Comparison of ENCODE assay signal across 11 cellular contexts in the genomic region with DNA sequence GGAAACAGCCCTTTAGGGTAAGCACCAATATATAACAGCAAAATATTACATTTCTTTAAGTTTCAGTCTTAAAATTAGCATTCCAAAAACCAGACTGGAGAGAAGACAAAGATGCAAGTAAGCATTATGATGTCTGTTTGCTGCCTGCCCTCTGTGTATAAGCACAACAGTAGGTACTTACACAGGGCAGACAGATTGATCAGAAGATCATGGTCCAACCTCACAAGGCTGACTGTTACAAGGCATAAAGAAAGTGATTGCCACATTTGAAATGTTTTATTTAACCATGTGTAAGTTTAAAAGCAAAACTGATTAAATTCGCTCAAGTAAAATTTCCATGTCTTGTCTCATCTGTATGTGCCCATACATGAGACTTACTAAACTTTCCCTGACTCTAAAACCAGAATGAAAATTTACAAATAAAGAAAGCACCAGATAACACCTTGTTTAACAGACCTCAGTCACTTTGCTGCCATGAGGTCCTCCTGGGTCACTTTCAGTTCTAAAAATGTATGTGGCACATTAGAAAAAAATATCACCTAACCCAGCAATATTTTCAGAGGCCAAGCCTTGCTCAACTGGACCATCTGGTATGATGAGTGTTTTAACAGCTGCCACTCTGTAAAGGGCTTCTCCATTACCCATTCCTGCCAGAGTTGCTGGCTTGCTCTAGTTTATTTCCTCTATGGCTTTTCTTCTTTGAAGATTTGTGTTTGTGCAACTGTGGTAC.
DNase-seq lines count a peak whose midpoint lies in the region; ATAC-seq and TF ChIP-seq lines count a peak whose summit lies in the region.
"Had no signal": no experiment of that assay in that cellular context is flagged by ENCODE, and none has a peak within 500 bp of the region (broad histone marks: within the 10 kb centered on the region; RNA-seq: fewer than 3 reads in every experiment).

No MANE protein-coding gene starts in this region.

- H3K9me2 ChIP-seq in OCI-LY7 (ENCODE audit: insufficient read depth, low read length), result no peaks in the 10 kb centered on the region

- TF ChIP-seq CTCF in OCI-LY7 (conservative IDR thresholded peaks at IDR 0.05; ENCODE audit: low read length), result no peak

- H3K27me3 Mint-ChIP-seq in stimulated activated naive B cell treated with anti-CD40 and anti-IgM and Interleukin-4, amounts not matched to agents 10 μg/mL and 1 μg/mL and 100 μg/mL, for 72 hours, result peaks cover 15 to 21% of the 10 kb centered on the region in 2 donors
- peaks cover 2 to 4% (median 3%) of the 10 kb centered on the region in 3 donors for H3K27me3 Mint-ChIP-seq in immature natural killer cell (ENCODE audit: low read depth in 3 of 3)

- no peak overlapping the region for H3K27ac ChIP-seq in OCI-LY7 (ENCODE audit: low read depth, low read length, poor library complexity, severe bottlenecking)
- H3K27ac ChIP-seq: lower lobe of right lung had no signal

- no peaks in the 10 kb centered on the region for H3K36me3 Mint-ChIP-seq in stimulated activated naive B cell treated with anti-CD40 and anti-IgM and Interleukin-4, amounts not matched to agents 10 μg/mL and 1 μg/mL and 100 μg/mL, for 72 hours
- H3K36me3 Mint-ChIP-seq in immature natural killer cell, result no peaks in the 10 kb centered on the region

- H3K9me3 ChIP-seq in OCI-LY7 (ENCODE audit: low read length), result no peaks in the 10 kb centered on the region
- H3K9me3 ChIP-seq: lower lobe of right lung had no signal

- CTCF ChIA-PET in OCI-LY7 (lab: Charles Lee; ENCODE audit: unreplicated experiment), result no interaction called here

- POLR2A ChIA-PET in OCI-LY7 (lab: Charles Lee), result no interaction called here

- H3K27ac Mint-ChIP-seq in stimulated activated naive B cell treated with anti-CD40 and anti-IgM and Interleukin-4, amounts not matched to agents 10 μg/mL and 1 μg/mL and 100 μg/mL, for 72 hours, result no peak overlapping the region
- no peak overlapping the region for H3K27ac Mint-ChIP-seq in immature natural killer cell

- BruUV-seq in OCI-LY7 (replicated peaks; lab: Mats Ljungman, UMichigan), result no TSS peak

- no peaks in the 10 kb centered on the region for H3K4me1 ChIP-seq in OCI-LY7 (ENCODE audit: insufficient read depth, low read length, poor library complexity, severe bottlenecking)
- H3K4me1 ChIP-seq: lower lobe of right lung had no signal

- no peak overlapping the region for H2AFZ ChIP-seq in OCI-LY7 (ENCODE audit: low read length)

- no peaks in the 10 kb centered on the region for H4K20me1 ChIP-seq in OCI-LY7 (ENCODE audit: insufficient read depth, low read length)

- no peaks in the 10 kb centered on the region for H3K36me3 ChIP-seq in OCI-LY7 (ENCODE audit: insufficient read depth, low read length)
- H3K36me3 ChIP-seq: lower lobe of right lung had no signal

- H3K9me3 Mint-ChIP-seq in stimulated activated naive B cell treated with anti-CD40 and anti-IgM and Interleukin-4, amounts not matched to agents 10 μg/mL and 1 μg/mL and 100 μg/mL, for 72 hours, result no peaks in the 10 kb centered on the region
- H3K9me3 Mint-ChIP-seq in immature natural killer cell, result peaks cover 0 to 1% (median 0%) of the 10 kb centered on the region in 6 donors

- H3K4me1 Mint-ChIP-seq in stimulated activated naive B cell treated with anti-CD40 and anti-IgM and Interleukin-4, amounts not matched to agents 10 μg/mL and 1 μg/mL and 100 μg/mL, for 72 hours, result no peaks in the 10 kb centered on the region
- no peaks in the 10 kb centered on the region for H3K4me1 Mint-ChIP-seq in immature natural killer cell

- H3K4me3 ChIP-seq in OCI-LY7 (ENCODE audit: low read depth, low read length, poor library complexity, severe bottlenecking), result no peak overlapping the region
- H3K4me3 ChIP-seq: lower lobe of right lung had no signal

- peak; percentile 96 for ATAC-seq in GM18498 (IDR thresholded peaks at IDR 0.05; ENCODE audit: unreplicated experiment)
- peak; percentile 85 for ATAC-seq in GM21381 (IDR thresholded peaks at IDR 0.05; ENCODE audit: unreplicated experiment)
- peak; percentile 78 for ATAC-seq in HG03280 (IDR thresholded peaks at IDR 0.05; ENCODE audit: unreplicated experiment)
- ATAC-seq in stimulated activated naive B cell treated with anti-CD40 and anti-IgM and Interleukin-4, amounts not matched to agents 10 μg/mL and 1 μg/mL and 100 μg/mL, for 72 hours (replicated peaks), result no peak
- ATAC-seq: sciatic nerve had no signal

- intact Hi-C loops in OCI-LY7 (cut with micrococcal nuclease; ENCODE audit: unreplicated experiment), result no loop called here

- H3K4me3 Mint-ChIP-seq in stimulated activated naive B cell treated with anti-CD40 and anti-IgM and Interleukin-4, amounts not matched to agents 10 μg/mL and 1 μg/mL and 100 μg/mL, for 72 hours, result no peak overlapping the region
- H3K4me3 Mint-ChIP-seq in immature natural killer cell, result no peak overlapping the region

- H3K79me2 ChIP-seq in OCI-LY7 (ENCODE audit: insufficient read depth, low read depth, low read length), result no peaks in the 10 kb centered on the region

- H3K4me2 ChIP-seq in OCI-LY7 (ENCODE audit: low read length), result no peak overlapping the region

- peak; percentile 9 for DNase-seq in NCI-H446 treated with DMSO at 0.1 percent for 48 hours (lab: John Stamatoyannopoulos, UW)
- no peak for DNase-seq in OCI-LY7 (ENCODE audit: low spot score)
- no peak for DNase-seq in activated CD4-positive, alpha-beta T cell treated with anti-CD3 and anti-CD28 coated beads for 48 hours
- DNase-seq in stimulated activated naive B cell treated with anti-CD40 and anti-IgM and Interleukin-4, amounts not matched to agents 10 μg/mL and 1 μg/mL and 100 μg/mL, for 72 hours, result no peak
- no peak for DNase-seq in immature natural killer cell
- DNase-seq: IMR-90, lower lobe of right lung had no signal

Comparison
In these comparisons a context has a peak if more than half of its experiments do, and no peak if none do; other contexts are left out.
1. ATAC-seq: peak in GM18498 (single experiment), GM21381 (single experiment) and HG03280 (single experiment); none in stimulated activated naive B cell treated with anti-CD40 and anti-IgM and Interleukin-4, amounts not matched to agents 10 μg/mL and 1 μg/mL and 100 μg/mL, for 72 hours (0 of 2).